8 cellular contexts compared by ENCODE assay signal in the genomic region with DNA sequence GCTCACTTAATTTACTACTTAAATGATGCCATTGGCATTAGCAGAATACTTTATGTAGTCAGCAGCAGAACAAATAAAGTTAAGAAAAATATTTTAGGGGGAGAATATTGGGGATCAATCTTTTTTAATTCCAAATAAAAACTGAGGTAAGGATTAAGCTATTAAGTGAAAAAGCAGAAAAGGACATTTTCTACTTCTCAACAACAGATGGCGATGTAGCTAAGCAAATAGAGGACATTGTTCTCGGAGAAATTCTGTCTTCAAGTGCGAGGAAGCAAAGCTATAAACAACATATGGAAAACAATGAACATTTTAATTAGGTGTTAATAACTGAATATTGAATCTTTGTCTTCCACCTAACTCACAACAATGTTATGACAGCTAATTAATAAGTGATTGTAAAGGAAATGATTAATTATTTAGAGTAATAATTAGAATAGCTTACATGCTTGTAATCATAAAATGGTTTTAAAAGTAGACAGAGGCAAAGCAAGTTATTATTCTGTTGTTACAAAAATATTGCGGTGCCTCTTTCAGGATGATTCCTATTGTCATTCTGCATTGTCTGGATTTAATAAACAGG. TPM values are rescaled to one million over a fixed set of nuclear protein-coding genes. Genes with fewer than 3 reads are reported as not detected.
DNase-seq lines count a peak whose midpoint lies in the region; ATAC-seq and TF ChIP-seq lines count a peak whose summit lies in the region.

No MANE protein-coding gene starts in this region.

- H3K27me3 Mint-ChIP-seq in Caco-2 (ENCODE audit: insufficient read depth, unreplicated experiment) (peaks cover 19% of the 10 kb centered on the region), HFFc6 (ENCODE audit: insufficient read depth) (peaks cover 10% of the 10 kb centered on the region; the same call in 1 of the 2 replicates), endothelial cell (ENCODE audit: unreplicated experiment) (no peaks in the 10 kb centered on the region)

- TF ChIP-seq CTCF in Caco-2 (IDR thresholded peaks at IDR 0.05; ENCODE audit: insufficient read depth in 1 of 2, low read depth in 1 of 2, low read length in 1 of 2, severe bottlenecking in 1 of 2, unreplicated experiment in 1 of 2) = peak; percentile 58 to 70
- TF ChIP-seq CTCF in HFFc6 (IDR thresholded peaks at IDR 0.05) = peak; percentile 76
- TF ChIP-seq CTCF in OCI-LY1 (IDR thresholded peaks at IDR 0.05; ENCODE audit: low read length) = peak; percentile 76
- peak; percentile 45 for TF ChIP-seq CTCF in endothelial cell (IDR thresholded peaks at IDR 0.05; ENCODE audit: unreplicated experiment)
- peak; percentile 40 for TF ChIP-seq CTCF in neutrophil (IDR thresholded peaks at IDR 0.05)

- no peak overlapping the region for H3K4me3 ChIP-seq in Caco-2 (ENCODE audit: low read depth, low read length)
- no peak overlapping the region for H3K4me3 ChIP-seq in OCI-LY1 (ENCODE audit: low read depth, low read length, poor library complexity, severe bottlenecking)
- H3K4me3 ChIP-seq in neutrophil (ENCODE audit: low read depth in 1 of 2, low read length in 1 of 2) = no peak overlapping the region

- H3K27ac Mint-ChIP-seq in Caco-2 (ENCODE audit: unreplicated experiment) = no peak overlapping the region
- no peak overlapping the region for H3K27ac Mint-ChIP-seq in HFFc6
- H3K27ac Mint-ChIP-seq in endothelial cell (ENCODE audit: unreplicated experiment) = no peak overlapping the region

- no peaks in the 10 kb centered on the region for H4K20me1 ChIP-seq in OCI-LY1 (ENCODE audit: insufficient read depth, low read length)

- CTCF ChIA-PET in Caco-2 (lab: Charles Lee) = interaction anchor here (0.6 to 1.6 kb wide), 15 partner anchors 14 to 809 kb away, joined by 3 to 13 read pairs (median 4); a partner anchor contains a TSS

- no peaks in the 10 kb centered on the region for H3K79me2 ChIP-seq in OCI-LY1 (ENCODE audit: insufficient read depth, low read length)

- H2AFZ ChIP-seq in OCI-LY1 (ENCODE audit: low read length) = no peak overlapping the region

- H3K27me3 ChIP-seq in Caco-2 (replicated peaks; ENCODE audit: control insufficient read depth, insufficient read depth, low read length) (no peaks in the 10 kb centered on the region; the same call in 1 of the 2 replicates), OCI-LY1 (ENCODE audit: insufficient read depth, low read length) (no peaks in the 10 kb centered on the region), neutrophil (peaks cover 37% of the 10 kb centered on the region)

- H3F3A ChIP-seq in OCI-LY1 (ENCODE audit: insufficient read depth, low read length) = no peaks in the 10 kb centered on the region

- intact Hi-C loops in Caco-2 (cut with micrococcal nuclease; ENCODE audit: unreplicated experiment) = loop anchor here (1.0 to 10.0 kb wide), 4 partner anchors 15 to 819 kb away; no protein-coding TSS in a partner anchor

- POLR2A ChIA-PET in Caco-2 (lab: Charles Lee) = interaction anchor here (1.0 kb wide), 1 partner anchor 32 kb away, joined by 3 read pairs; no protein-coding TSS in a partner anchor

- no peak overlapping the region for H3K9ac ChIP-seq in OCI-LY1 (ENCODE audit: low read length)

- H3K36me3 Mint-ChIP-seq in Caco-2 (ENCODE audit: insufficient read depth, unreplicated experiment) (no peaks in the 10 kb centered on the region), HFFc6 (ENCODE audit: low read depth) (no peaks in the 10 kb centered on the region), endothelial cell (ENCODE audit: low read depth, unreplicated experiment) (no peaks in the 10 kb centered on the region)

- no TSS peak for BruUV-seq in Caco-2 (replicated peaks; lab: Mats Ljungman, UMichigan)

- H3K9me3 ChIP-seq in Caco-2 (no peaks in the 10 kb centered on the region), OCI-LY1 (ENCODE audit: low read length) (no peaks in the 10 kb centered on the region), neutrophil (no peaks in the 10 kb centered on the region)

- H3K9me2 ChIP-seq in OCI-LY1 (ENCODE audit: low read depth, low read length) = no peaks in the 10 kb centered on the region

- DNase-seq in Caco-2 = peak in 1 of 2 experiments; percentile 4
- peak; percentile 27 for DNase-seq in HFFc6
- no peak for DNase-seq in endothelial cell (ENCODE audit: low spot score)
- DNase-seq in stimulated activated CD4-positive, alpha-beta T cell treated with anti-CD3 and anti-CD28 coated beads, Interleukin-4, amount 100 ng/mL, for 24 hours = no peak
- DNase-seq in nucleus accumbens (lab: John Stamatoyannopoulos, UW) = no peak

- no peak overlapping the region for H3K27ac ChIP-seq in OCI-LY1 (ENCODE audit: low read depth, low read length, poor library complexity, severe bottlenecking)
- H3K27ac ChIP-seq in neutrophil = no peak overlapping the region

- H3K4me1 Mint-ChIP-seq in Caco-2 (ENCODE audit: low read depth, unreplicated experiment) (no peaks in the 10 kb centered on the region), HFFc6 (ENCODE audit: low read depth) (peaks cover 21% of the 10 kb centered on the region), endothelial cell (ENCODE audit: unreplicated experiment) (no peaks in the 10 kb centered on the region)

- no peak overlapping the region for H3K4me3 Mint-ChIP-seq in Caco-2 (ENCODE audit: unreplicated experiment)
- H3K4me3 Mint-ChIP-seq in HFFc6 = no peak overlapping the region; the same call in 1 of the 2 replicates
- H3K4me3 Mint-ChIP-seq in endothelial cell (ENCODE audit: unreplicated experiment) = no peak overlapping the region

- no peak overlapping the region for H3K4me2 ChIP-seq in OCI-LY1 (ENCODE audit: low read length)

- H3K9me3 Mint-ChIP-seq in Caco-2 (ENCODE audit: unreplicated experiment) = no peaks in the 10 kb centered on the region
- no peaks in the 10 kb centered on the region for H3K9me3 Mint-ChIP-seq in HFFc6
- no peaks in the 10 kb centered on the region for H3K9me3 Mint-ChIP-seq in endothelial cell (ENCODE audit: unreplicated experiment)

- H3K36me3 ChIP-seq in Caco-2 (ENCODE audit: control insufficient read depth, insufficient read depth, low read length) = no peaks in the 10 kb centered on the region
- no peaks in the 10 kb centered on the region for H3K36me3 ChIP-seq in OCI-LY1 (ENCODE audit: insufficient read depth, low read length)
- H3K36me3 ChIP-seq in neutrophil = no peaks in the 10 kb centered on the region

- H3K4me1 ChIP-seq in Caco-2 (no peaks in the 10 kb centered on the region), OCI-LY1 (ENCODE audit: insufficient read depth, low read length, severe bottlenecking) (peaks cover 28% of the 10 kb centered on the region), neutrophil (ENCODE audit: control insufficient read depth in 1 of 2, insufficient read depth in 1 of 2, low read depth in 1 of 2, low read length in 1 of 2) (peaks cover 47 to 48% of the 10 kb centered on the region in 2 experiments)

- no peak for ATAC-seq in GM21526 (IDR thresholded peaks at IDR 0.05; ENCODE audit: low FRiP score, unreplicated experiment)

RNA-seq across cellular contexts. Expression of a gene that starts 32.8 kb away (rescaled TPM):
- total RNA-seq in Caco-2 (2022) = 34.7 and 35.4 TPM in 2 replicates
- 10 to 100 TPM; 13.4 to 17.2 (median 14.4) TPM for total RNA-seq in HFFc6 (2021; fragmentation: NEBNext Ultra II Directional; extraction: Animal tissue kit (Norgen Biotek cat#: 25700))
- 64.5 TPM for total RNA-seq in endothelial cell (ENCODE audit: unreplicated experiment)

RNA-seq across cellular contexts. Expression of a gene that starts 41.6 kb away (rescaled TPM):
- total RNA-seq in Caco-2 (2022) (12.2 and 14.1 TPM in 2 replicates), endothelial cell (ENCODE audit: unreplicated experiment) (21.2 TPM)
- total RNA-seq in HFFc6 (2021; fragmentation: NEBNext Ultra II Directional; extraction: Animal tissue kit (Norgen Biotek cat#: 25700)) = 10 to 100 TPM in 4 of 6 experiments, 1 to 10 TPM in 2; 9.6 to 12.2 (median 10.1) TPM
